In genomic region chr7:29459591-29459990, GRCh38 we compare ENCODE assay signal across 24 cellular contexts.
"Had no signal": no experiment of that assay in that cellular context is flagged by ENCODE, and none has a peak within 500 bp of the region (broad histone marks: within the 10 kb centered on the region; RNA-seq: fewer than 3 reads in every experiment).

No MANE protein-coding gene starts in this region.

- H3K36me3 ChIP-seq: colonic mucosa, gastrocnemius medialis, left lung, spleen, tibial artery, upper lobe of left lung had no signal

- H3K27me3 ChIP-seq: colonic mucosa, gastrocnemius medialis, left lung, spleen, testis, tibial artery, upper lobe of left lung had no signal

- H3K4me1 ChIP-seq: gastrocnemius medialis, left lung, psoas muscle, spleen, testis, tibial artery, upper lobe of left lung had no signal

- ATAC-seq: esophagus mucosa; gastrocnemius medialis; left lung; naive thymus-derived CD4-positive, alpha-beta T cell; psoas muscle; right cardiac atrium; stimulated activated memory B cell treated with anti-CD40 and anti-IgM and Interleukin-4, amounts not matched to agents 10 μg/mL and 1 μg/mL and 100 μg/mL, for 72 hours; stimulated activated naive CD8-positive, alpha-beta T cell treated with anti-CD3 and anti-CD28 coated beads, Interleukin-15, Interleukin-2, amounts not matched to agents 100 U/mL and 50 U/mL, for 24 hours had no signal

- H3K27ac ChIP-seq: colonic mucosa, epithelial cell of prostate, gastrocnemius medialis, left lung, psoas muscle, skin epidermis, spleen, testis, tibial artery, upper lobe of left lung had no signal

- DNase-seq: effector CD8-positive, alpha-beta T cell; endodermal cell; foreskin fibroblast; gastrocnemius medialis; head of caudate nucleus; kidney; left lung; mesenchymal stem cell; midbrain; naive thymus-derived CD4-positive, alpha-beta T cell; psoas muscle; right cardiac atrium; spleen; stimulated activated CD4-positive, alpha-beta T cell treated with anti-CD3 and anti-CD28 coated beads, Interleukin-4, amount 100 ng/mL, for 4 hours; stimulated activated naive CD8-positive, alpha-beta T cell treated with anti-CD3 and anti-CD28 coated beads, Interleukin-15, Interleukin-2, amounts not matched to agents 100 U/mL and 50 U/mL, for 24 hours; substantia nigra; testis; tibial artery; upper lobe of left lung had no signal

- H3K9me3 ChIP-seq: colonic mucosa, gastrocnemius medialis, left lung, psoas muscle, spleen, testis, tibial artery, upper lobe of left lung had no signal

- H3K4me3 ChIP-seq: colonic mucosa, gastrocnemius medialis, left lung, psoas muscle, skin epidermis, spleen, testis, tibial artery, upper lobe of left lung had no signal
